ENCODE assay signal across 8 cellular contexts in genomic region chr2:163755366-163755765, GRCh38.
"Had no signal": no experiment of that assay in that cellular context is flagged by ENCODE, and none has a peak within 500 bp of the region (broad histone marks: within the 10 kb centered on the region; RNA-seq: fewer than 3 reads in every experiment).

No MANE protein-coding gene starts in this region.

- H3K4me3 ChIP-seq: GM12878 had no signal

- FAIRE-seq: G401.6, GM12878, GM12891, GM12892, GM18507, GM19239 had no signal

- DNase-seq: GDM1, GF-D8 had no signal

- ATAC-seq: GM12878 had no signal
